Comparison of ENCODE assay signal across 8 cellular contexts in genomic region chr21:39348040-39348354, GRCh38. TPM values are rescaled to one million over a fixed set of nuclear protein-coding genes. Genes with fewer than 3 reads are reported as not detected.
DNase-seq lines count a peak whose midpoint lies in the region; ATAC-seq, FAIRE-seq and TF ChIP-seq lines count a peak whose summit lies in the region.

No MANE protein-coding gene starts in this region.

- peak overlapping the region; percentile 94 for H3K9ac ChIP-seq in HepG2 (ENCODE audit: insufficient read depth, low read depth, low read length)

- ATAC-seq in HG03135 (IDR thresholded peaks at IDR 0.05; ENCODE audit: unreplicated experiment) (peak; percentile 3), HepG2 (no peak), GM21825 (IDR thresholded peaks at IDR 0.05; ENCODE audit: unreplicated experiment) (no peak)

- CTCF ChIA-PET in Caco-2 (lab: Charles Lee): interaction anchor here (1.4 kb wide), 1 partner anchor 39 kb away, joined by 4 read pairs; no protein-coding TSS in a partner anchor
- CTCF ChIA-PET in HepG2 (lab: Yijun Ruan, JAX; ENCODE audit: low intra/inter-chr PET ratio, low total read pairs): no interaction called here

- no peak for TF ChIP-seq RAD21 in HepG2 (CRISPR knock-in tag; IDR thresholded peaks at IDR 0.05)

- in situ Hi-C loops in HepG2 (cut with HindIII; ENCODE audit: extremely low pct_ligation_motif_present, low pct_unique_long_range_greater_than_20kb): loop anchor here (5.0 to 10.0 kb wide), 2 partner anchors 39 to 97 kb away; partner anchors contain the start of gene LCA5L

- H3K36me3 Mint-ChIP-seq in Caco-2 (ENCODE audit: insufficient read depth, unreplicated experiment): peaks cover 68% of the 10 kb centered on the region
- peaks cover 39% of the 10 kb centered on the region for H3K36me3 Mint-ChIP-seq in type B pancreatic cell

- TF ChIP-seq POLR2A in adrenal gland (IDR thresholded peaks at IDR 0.05): no peak
- no peak for TF ChIP-seq POLR2A in HepG2 (IDR thresholded peaks at IDR 0.05; ENCODE audit: insufficient read depth in 1 of 2, low read depth in 2 of 2, low read length in 2 of 2)

- H3K4me1 Mint-ChIP-seq in Caco-2 (ENCODE audit: low read depth, unreplicated experiment): peaks cover 23% of the 10 kb centered on the region
- H3K4me1 Mint-ChIP-seq in type B pancreatic cell (ENCODE audit: unreplicated experiment): peaks cover 26% of the 10 kb centered on the region

- POLR2A ChIA-PET in Caco-2 (lab: Charles Lee): interaction anchor here (0.5 to 3.2 kb wide), 5 partner anchors 17 to 100 kb away, joined by 3 to 19 read pairs (median 5); partner anchors contain the start of gene BRWD1
- POLR2A ChIA-PET in HepG2 (lab: Yijun Ruan, JAX): interaction anchor here (1.0 to 4.1 kb wide), 8 partner anchors 9 to 165 kb away, joined by 4 to 38 read pairs (median 4); partner anchors contain the start of genes BRWD1 and PSMG1

- H3K4me2 ChIP-seq in HepG2 (ENCODE audit: low read depth, low read length): peak overlapping the region; percentile 86

- no peak for FAIRE-seq in HepG2 (lab: Jason Lieb, UNC)

- peak overlapping the region; percentile 59 for H3K4me3 ChIP-seq in Caco-2 (ENCODE audit: low read depth, low read length)
- H3K4me3 ChIP-seq in adrenal gland: peak overlapping the region; percentile 50 to 70 (median 64)
- peak overlapping the region; percentile 97 to 99 (median 98) for H3K4me3 ChIP-seq in HepG2 (replicated peaks in 1 of 3; ENCODE audit: insufficient read depth in 1 of 3, low read depth in 2 of 3, low read length in 3 of 3)

- peaks cover 6% of the 10 kb centered on the region for H3K4me1 ChIP-seq in Caco-2
- peaks cover 14 to 22% of the 10 kb centered on the region in 2 donors for H3K4me1 ChIP-seq in adrenal gland (replicated peaks in 1 of 2)
- H3K4me1 ChIP-seq in HepG2 (ENCODE audit: insufficient read depth, low read length): peaks cover 40% of the 10 kb centered on the region

- peak overlapping the region; percentile 23 to 98 (median 92) for H3K27ac ChIP-seq in adrenal gland
- H3K27ac ChIP-seq in HepG2 (ENCODE audit: extremely low read length, insufficient read depth, low read length): peak overlapping the region; percentile 92

- peak overlapping the region; percentile 80 for H3K27ac Mint-ChIP-seq in Caco-2 (ENCODE audit: unreplicated experiment)
- peak overlapping the region; percentile 95 for H3K27ac Mint-ChIP-seq in type B pancreatic cell

- no peaks in the 10 kb centered on the region; the same call in 1 of the 2 replicates for H3K36me3 ChIP-seq in Caco-2 (ENCODE audit: control insufficient read depth, insufficient read depth, low read length)
- peaks cover 0 to 22% of the 10 kb centered on the region in 2 donors for H3K36me3 ChIP-seq in adrenal gland (replicated peaks in 1 of 2)
- H3K36me3 ChIP-seq in HepG2 (replicated peaks in 1 of 2; ENCODE audit: control insufficient read depth in 1 of 2, insufficient read depth in 2 of 2, low read length in 2 of 2): peaks cover 2 to 27% of the 10 kb centered on the region in 2 experiments; a peak in 4 of 5 replicates

- no peak overlapping the region for H2AFZ ChIP-seq in HepG2 (ENCODE audit: low read length)

- BruUV-seq in Caco-2 (replicated peaks; lab: Mats Ljungman, UMichigan) (TSS peak; percentile 43), HepG2 (replicated peaks; lab: Mats Ljungman, UMichigan) (TSS peak; percentile 56)

- TF ChIP-seq CTCF in Caco-2 (IDR thresholded peaks at IDR 0.05; ENCODE audit: insufficient read depth in 1 of 2, low read depth in 1 of 2, low read length in 1 of 2, severe bottlenecking in 1 of 2, unreplicated experiment in 1 of 2) (no peak), adrenal gland (IDR thresholded peaks at IDR 0.05) (no peak), HepG2 (CRISPR knock-in tag; IDR thresholded peaks at IDR 0.05) (no peak), type B pancreatic cell (conservative IDR thresholded peaks at IDR 0.05) (no peak)

- DNase-seq in Caco-2: no peak
- no peak for DNase-seq in adrenal gland
- no peak for DNase-seq in HepG2 (ENCODE audit: low spot score)
- DNase-seq in type B pancreatic cell (ENCODE audit: extremely low spot score, unreplicated experiment): no peak
- no peak for DNase-seq in NCI-H345 (lab: John Stamatoyannopoulos, UW)
- no peak for DNase-seq in KG1 (lab: John Stamatoyannopoulos, UW)

- WGBS in adrenal gland, 4 donors: 1% methylated on average over 11 of the region's 11 CpGs
- under 1% methylated on average over 11 of the region's 11 CpGs for WGBS in HepG2 (ENCODE audit: low lambda C conversion rate)

- intact Hi-C loops in Caco-2 (cut with micrococcal nuclease; ENCODE audit: unreplicated experiment): loop anchor here (2.0 kb wide), 2 partner anchors 33 to 41 kb away; a partner anchor contains a TSS
- intact Hi-C loops in adrenal gland (cut with DNase I): no loop called here
- intact Hi-C loops in HepG2 (cut with micrococcal nuclease; ENCODE audit: unreplicated experiment): loop anchor here (1.0 to 2.0 kb wide), 2 partner anchors 35 to 40 kb away; partner anchors contain the start of gene BRWD1

- peak overlapping the region; percentile 79 for H3K4me3 Mint-ChIP-seq in Caco-2 (ENCODE audit: unreplicated experiment)
- peak overlapping the region; percentile 92 for H3K4me3 Mint-ChIP-seq in type B pancreatic cell

- no peaks in the 10 kb centered on the region for H3K27me3 Mint-ChIP-seq in Caco-2 (ENCODE audit: insufficient read depth, unreplicated experiment)
- no peaks in the 10 kb centered on the region for H3K27me3 Mint-ChIP-seq in type B pancreatic cell

- peaks cover 11% of the 10 kb centered on the region for H4K20me1 ChIP-seq in HepG2 (ENCODE audit: insufficient read depth, low read length)

- H3K9me3 Mint-ChIP-seq in Caco-2 (ENCODE audit: unreplicated experiment): no peaks in the 10 kb centered on the region
- H3K9me3 Mint-ChIP-seq in type B pancreatic cell: no peaks in the 10 kb centered on the region

- no peaks in the 10 kb centered on the region for H3K27me3 ChIP-seq in Caco-2 (replicated peaks; ENCODE audit: control insufficient read depth, insufficient read depth, low read length)
- H3K27me3 ChIP-seq in adrenal gland: no peaks in the 10 kb centered on the region
- no peaks in the 10 kb centered on the region; a peak in 1 of 5 replicates for H3K27me3 ChIP-seq in HepG2 (ENCODE audit: control insufficient read depth in 1 of 2, insufficient read depth in 2 of 2, low read length in 2 of 2)

- H3K79me2 ChIP-seq in HepG2 (ENCODE audit: insufficient read depth, low read length): peaks cover 41% of the 10 kb centered on the region

- TF ChIP-seq EP300 in HepG2 (IDR thresholded peaks at IDR 0.05; ENCODE audit: low read depth in 2 of 2, low read length in 2 of 2) (no peak), HepG2 (CRISPR knock-in tag; IDR thresholded peaks at IDR 0.05; ENCODE audit: borderline replicate concordance) (no peak)

- H3K9me3 ChIP-seq in Caco-2 (no peaks in the 10 kb centered on the region), adrenal gland (replicated peaks in 1 of 3) (no peaks in the 10 kb centered on the region), HepG2 (ENCODE audit: low read length) (no peaks in the 10 kb centered on the region)

RNA-seq across cellular contexts. Expression of gene HMGN1, which starts 0.9 kb away (rescaled TPM):
- total RNA-seq in Caco-2 (2022) (386 and 391 TPM in 2 replicates), adrenal gland (100 to 1,000 TPM in 5 of 8 donors, 10 to 100 TPM in 3; 86.5 to 175 (median 130) TPM), HepG2 (2016; rRNA removed; fragmentation: Illumina TruSeq; extraction: Trizol) (286 and 355 TPM in 2 replicates), type B pancreatic cell (ENCODE audit: low replicate concordance) (466 and 479 TPM in 2 replicates)
- polyA plus RNA-seq in adrenal gland (100 to 1,000 TPM in 1 of 3 donors, 10 to 100 TPM in 2; 95.8 to 242 (median 96.5) TPM), HepG2 (2011; rRNA removed) (69.2 and 104 TPM in 2 replicates)
- 200 and 237 TPM in 2 replicates for total RNA-seq in HepG2 (2016; cell fraction: cytosol; rRNA removed; fragmentation: Illumina TruSeq; extraction: Trizol; ENCODE audit: low read depth)
- total RNA-seq in HepG2 (2016; cell fraction: insoluble cytoplasmic fraction; rRNA removed; fragmentation: Illumina TruSeq; extraction: Trizol): 276 and 350 TPM in 2 replicates
- total RNA-seq in HepG2 (2016; cell fraction: membrane; rRNA removed; fragmentation: Illumina TruSeq; extraction: Trizol): 380 and 392 TPM in 2 replicates
- 162 and 177 TPM in 2 replicates for total RNA-seq in HepG2 (2016; cell fraction: nucleus; rRNA removed; fragmentation: Illumina TruSeq; extraction: Trizol)
- polyA plus RNA-seq in HepG2 (2011; cell fraction: cytosol; rRNA removed): 42.7 and 59.4 TPM in 2 replicates
- 60.7 and 86.6 TPM in 2 replicates for polyA plus RNA-seq in HepG2 (2011; cell fraction: nucleus; rRNA removed)
- 128 and 194 TPM in 2 replicates for polyA plus RNA-seq in HepG2 (2012)
- 295 and 368 TPM in 2 replicates for polyA plus RNA-seq in HepG2 (2016; cell fraction: cytosol; fragmentation: Illumina TruSeq; extraction: Trizol; ENCODE audit: low read depth)
- 469 and 491 TPM in 2 replicates for polyA plus RNA-seq in HepG2 (2016; cell fraction: insoluble cytoplasmic fraction; fragmentation: Illumina TruSeq; extraction: Trizol; ENCODE audit: low read depth)
- polyA plus RNA-seq in HepG2 (2016; cell fraction: membrane; fragmentation: Illumina TruSeq; extraction: Trizol; ENCODE audit: low read depth): 426 and 487 TPM in 2 replicates
- polyA plus RNA-seq in HepG2 (2016; cell fraction: nucleus; fragmentation: Illumina TruSeq; extraction: Trizol; ENCODE audit: insufficient read depth, low read depth): 344 and 363 TPM in 2 replicates
- polyA minus RNA-seq in HepG2 (2011; rRNA and poly(A)+ RNA removed; ENCODE audit: low replicate concordance): 17.4 and 49.8 TPM in 2 replicates
- polyA minus RNA-seq in HepG2 (2011; cell fraction: cytosol; rRNA and poly(A)+ RNA removed): 42.5 and 49.1 TPM in 2 replicates
- polyA minus RNA-seq in HepG2 (2011; cell fraction: nucleus; rRNA and poly(A)+ RNA removed): 49.1 and 49.8 TPM in 2 replicates

RNA-seq across cellular contexts. Expression of gene BRWD1, which starts 34.6 kb away (rescaled TPM):
- total RNA-seq in Caco-2 (2022): 37.1 and 42.2 TPM in 2 replicates
- 10 to 100 TPM; 28.9 to 81.1 (median 40.2) TPM for total RNA-seq in adrenal gland
- 10 to 100 TPM; 11.1 to 32.7 (median 16.2) TPM for polyA plus RNA-seq in adrenal gland
- 28.0 and 28.7 TPM in 2 replicates for total RNA-seq in HepG2 (2016; rRNA removed; fragmentation: Illumina TruSeq; extraction: Trizol)
- 30.7 and 33.0 TPM in 2 replicates for total RNA-seq in HepG2 (2016; cell fraction: cytosol; rRNA removed; fragmentation: Illumina TruSeq; extraction: Trizol; ENCODE audit: low read depth)
- 28.3 TPM in 2 replicates for total RNA-seq in HepG2 (2016; cell fraction: insoluble cytoplasmic fraction; rRNA removed; fragmentation: Illumina TruSeq; extraction: Trizol)
- 24.7 and 28.2 TPM in 2 replicates for total RNA-seq in HepG2 (2016; cell fraction: membrane; rRNA removed; fragmentation: Illumina TruSeq; extraction: Trizol)
- 61.1 and 61.3 TPM in 2 replicates for total RNA-seq in HepG2 (2016; cell fraction: nucleus; rRNA removed; fragmentation: Illumina TruSeq; extraction: Trizol)
- 11.4 and 13.9 TPM in 2 replicates for polyA plus RNA-seq in HepG2 (2011; rRNA removed)
- 5.1 and 8.1 TPM in 2 replicates for polyA plus RNA-seq in HepG2 (2011; cell fraction: cytosol; rRNA removed)
- 14.0 and 19.1 TPM in 2 replicates for polyA plus RNA-seq in HepG2 (2011; cell fraction: nucleus; rRNA removed)
- 13.5 and 18.9 TPM in 2 replicates for polyA plus RNA-seq in HepG2 (2012)
- 3.9 and 4.4 TPM in 2 replicates for polyA plus RNA-seq in HepG2 (2016; cell fraction: cytosol; fragmentation: Illumina TruSeq; extraction: Trizol; ENCODE audit: low read depth)
- 12.7 and 14.4 TPM in 2 replicates for polyA plus RNA-seq in HepG2 (2016; cell fraction: insoluble cytoplasmic fraction; fragmentation: Illumina TruSeq; extraction: Trizol; ENCODE audit: low read depth)
- 8.7 TPM in 2 replicates for polyA plus RNA-seq in HepG2 (2016; cell fraction: membrane; fragmentation: Illumina TruSeq; extraction: Trizol; ENCODE audit: low read depth)
- 27.5 and 27.9 TPM in 2 replicates for polyA plus RNA-seq in HepG2 (2016; cell fraction: nucleus; fragmentation: Illumina TruSeq; extraction: Trizol; ENCODE audit: insufficient read depth, low read depth)
- polyA minus RNA-seq in HepG2 (2011; rRNA and poly(A)+ RNA removed; ENCODE audit: low replicate concordance): 24.1 and 32.5 TPM in 2 replicates
- 26.4 and 29.3 TPM in 2 replicates for polyA minus RNA-seq in HepG2 (2011; cell fraction: cytosol; rRNA and poly(A)+ RNA removed)
- 204 and 216 TPM in 2 replicates for polyA minus RNA-seq in HepG2 (2011; cell fraction: nucleus; rRNA and poly(A)+ RNA removed)
- 44.7 and 48.0 TPM in 2 replicates for total RNA-seq in type B pancreatic cell (ENCODE audit: low replicate concordance)

Comparison
In these comparisons a context has a peak if more than half of its experiments do, and no peak if none do; other contexts are left out.
1. intact Hi-C loops: an anchor here in Caco-2 (2.0 kb wide) and HepG2 (1.0 to 2.0 kb wide); none called in adrenal gland.